16 cellular contexts compared by ENCODE assay signal in the genomic region with DNA sequence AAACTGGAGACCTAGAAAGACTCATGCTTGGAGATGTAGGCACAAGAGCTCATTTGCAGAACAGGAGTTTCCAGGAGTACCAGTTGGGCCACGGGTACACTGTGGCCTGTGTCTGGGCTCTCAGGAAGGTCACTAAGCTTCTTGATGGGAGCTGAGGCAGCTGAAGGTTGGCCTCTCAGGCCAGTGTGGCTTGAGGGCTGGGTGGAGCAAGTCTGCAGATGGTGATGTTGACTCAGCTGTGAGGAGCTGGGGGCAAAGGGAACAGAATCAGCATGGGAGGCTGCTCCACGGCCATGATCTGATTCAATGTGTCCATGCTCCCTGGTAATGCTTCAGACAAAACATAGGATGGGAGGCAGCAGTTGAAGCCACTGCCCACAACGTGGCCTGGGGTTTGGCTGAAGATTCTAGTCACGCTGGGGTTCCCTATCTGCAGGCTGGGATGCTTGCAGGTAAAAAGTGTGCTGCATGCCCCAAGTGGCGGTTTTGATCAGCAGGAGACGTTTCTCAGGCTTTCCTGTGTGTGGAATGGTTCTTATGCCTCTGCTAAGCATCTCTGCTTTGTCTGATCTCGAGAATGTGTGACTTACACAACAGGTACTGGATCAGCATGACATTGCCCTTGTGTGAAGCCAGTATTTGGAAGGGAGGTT. TPM values are rescaled to one million over a fixed set of nuclear protein-coding genes. Genes with fewer than 3 reads are reported as not detected.
DNase-seq lines count a peak whose midpoint lies in the region; ATAC-seq, FAIRE-seq and TF ChIP-seq lines count a peak whose summit lies in the region.
"Had no signal": no experiment of that assay in that cellular context is flagged by ENCODE, and none has a peak within 500 bp of the region (broad histone marks: within the 10 kb centered on the region; RNA-seq: fewer than 3 reads in every experiment).

No MANE protein-coding gene starts in this region.

- TF ChIP-seq CTCF in DND-41 (IDR thresholded peaks at IDR 0.05; ENCODE audit: borderline replicate concordance, extremely low read depth, low read length, poor library complexity, severe bottlenecking) (peak; percentile 12), VCaP (conservative IDR thresholded peaks at IDR 0.05) (no peak), kidney (IDR thresholded peaks at IDR 0.05; ENCODE audit: borderline replicate concordance, extremely low read depth, insufficient read depth) (no peak)

- H3K4me1 ChIP-seq in DND-41 (ENCODE audit: insufficient read depth, low read length) (no peaks in the 10 kb centered on the region), kidney (ENCODE audit: control insufficient read depth in 1 of 2, insufficient read depth in 1 of 2, low read depth in 1 of 2, low read length in 2 of 2) (peaks cover 11 to 17% of the 10 kb centered on the region in 2 donors)

- H3K36me3 ChIP-seq in DND-41 (ENCODE audit: insufficient read depth, low read length): no peaks in the 10 kb centered on the region
- H3K36me3 ChIP-seq in kidney (ENCODE audit: control insufficient read depth in 1 of 2, insufficient read depth in 2 of 2, low read length in 2 of 2): no peaks in the 10 kb centered on the region

- H4K20me1 ChIP-seq in DND-41 (ENCODE audit: insufficient read depth, low read length): no peaks in the 10 kb centered on the region

- no peak for FAIRE-seq in kidney (lab: Jason Lieb, UNC)
- FAIRE-seq: endometrium had no signal

- H3K9ac ChIP-seq in DND-41 (ENCODE audit: low read depth, low read length): no peak overlapping the region
- H3K9ac ChIP-seq in kidney (ENCODE audit: low read length in 2 of 2): no peak overlapping the region
- H3K9ac ChIP-seq: GM23248 had no signal

- H3K9me3 ChIP-seq in DND-41 (ENCODE audit: insufficient read depth, low read length, severe bottlenecking) (no peaks in the 10 kb centered on the region), kidney (ENCODE audit: control insufficient read depth in 1 of 2, low read length in 2 of 2) (no peaks in the 10 kb centered on the region)

- no peak overlapping the region for H3K27ac ChIP-seq in DND-41 (ENCODE audit: low read length)
- peak overlapping the region; percentile 92 for H3K27ac ChIP-seq in VCaP
- H3K27ac ChIP-seq in kidney (ENCODE audit: low read depth in 2 of 2, low read length in 2 of 2): peak overlapping the region in 1 of 2 donors; percentile 39
- H3K27ac ChIP-seq: GM23248 had no signal

- no peak for ATAC-seq in DND-41 (ENCODE audit: insufficient read depth, low read depth)
- ATAC-seq in GM21423 (IDR thresholded peaks at IDR 0.05; ENCODE audit: unreplicated experiment): no peak
- ATAC-seq in HG03521 (IDR thresholded peaks at IDR 0.05; ENCODE audit: unreplicated experiment): no peak

- no peak overlapping the region for H3K4me2 ChIP-seq in DND-41 (ENCODE audit: insufficient read depth, low read length)

- DNase-seq in DND-41: no peak
- peak; percentile 52 for DNase-seq in HT-29 (ENCODE audit: low spot score)
- peak; percentile 19 for DNase-seq in myocyte (ENCODE audit: low read depth)
- DNase-seq in ecto neural progenitor cell (ENCODE audit: low spot score): no peak
- DNase-seq in kidney: no peak
- DNase-seq: activated CD4-positive, alpha-beta memory T cell treated with anti-CD3 and anti-CD28 coated beads for 36 hours; activated T-cell treated with anti-CD3 and anti-CD28 coated beads, Interleukin-2, amount 50 U/mL, for 48 hours; DMS 273 treated with DMSO at 0.1 percent for 48 hours; foreskin melanocyte; GM23248; NCI-H226; OCI-M1 had no signal

- no peaks in the 10 kb centered on the region for H3K27me3 ChIP-seq in DND-41 (ENCODE audit: insufficient read depth, low read length, poor library complexity)

- intact Hi-C loops in kidney (cut with DNase I): no loop called here

- no peak overlapping the region for H2AFZ ChIP-seq in DND-41 (ENCODE audit: low read depth, low read length)
- H2AFZ ChIP-seq: GM23248 had no signal

- no peaks in the 10 kb centered on the region for H3K79me2 ChIP-seq in DND-41 (ENCODE audit: insufficient read depth, low read length)

- H3K4me3 ChIP-seq in DND-41 (ENCODE audit: low read depth in 1 of 2, low read length in 2 of 2) (no peak overlapping the region), kidney (ENCODE audit: low read length in 2 of 2) (no peak overlapping the region)
- H3K4me3 ChIP-seq: GM23248 had no signal

RNA-seq across cellular contexts. Expression of a gene that starts 15.4 kb away (rescaled TPM):
- 0.05 and 0.13 TPM in 2 replicates for total RNA-seq in HT-29 (2014; rRNA removed; shearing (Covaris generic))
- not detected in 2 replicates for total RNA-seq in myocyte
- polyA plus RNA-seq in myocyte (2012): 0.14 TPM
- total RNA-seq in kidney: 22.2 TPM
- 6.1 TPM for polyA plus RNA-seq in kidney (ENCODE audit: insufficient read depth, low read depth, low replicate concordance)
- total RNA-seq: GM23248 had no signal

Comparison
In these comparisons a context has a peak if more than half of its experiments do, and no peak if none do; other contexts are left out.
1. DNase-seq: peak in HT-29 (single experiment) and myocyte (single experiment); none in DND-41 (single experiment), ecto neural progenitor cell (single experiment) and kidney (single experiment).
2. RNA of a gene that starts 15.4 kb away (total RNA-seq): 22.2 TPM in kidney (single experiment); 0.05 to 0.13 TPM in HT-29 and not detected in myocyte; every median in the first group is over 10 times any median in the second.